8 cellular contexts compared by ENCODE assay signal in genomic region chr15:42457445-42458442, GRCh38. TPM values are rescaled to one million over a fixed set of nuclear protein-coding genes. Genes with fewer than 3 reads are reported as not detected.
DNase-seq lines count a peak whose midpoint lies in the region; ATAC-seq and TF ChIP-seq lines count a peak whose summit lies in the region.

No MANE protein-coding gene starts in this region.

- H3K27ac ChIP-seq in MM.1S (ENCODE audit: low read length), result peak overlapping the region; percentile 10; the same call in 1 of the 2 replicates
- peak overlapping the region; percentile 83 for H3K27ac ChIP-seq in vagina

- POLR2A ChIA-PET in BJ (lab: Charles Lee), result no interaction called here

- peaks cover 11% of the 10 kb centered on the region for H3K36me3 Mint-ChIP-seq in activated T-cell treated with anti-CD3 and anti-CD28 coated beads, Interleukin-2, amount 50 U/mL, for 4 hours (ENCODE audit: insufficient read depth)

- H3K9me3 ChIP-seq in MM.1S (replicated peaks; ENCODE audit: insufficient read depth, low read length) (no peaks in the 10 kb centered on the region), vagina (no peaks in the 10 kb centered on the region)

- H3K4me1 Mint-ChIP-seq in activated T-cell treated with anti-CD3 and anti-CD28 coated beads, Interleukin-2, amount 50 U/mL, for 4 hours (ENCODE audit: low read depth), result peaks cover 5% of the 10 kb centered on the region

- H3K4me3 ChIP-seq in BJ (ENCODE audit: low read depth, low read length), result peak overlapping the region; percentile 2; the same call in 1 of the 2 replicates
- no peak overlapping the region for H3K4me3 ChIP-seq in MM.1S (ENCODE audit: low read length)
- H3K4me3 ChIP-seq in vagina, result peak overlapping the region; percentile 17 to 27

- no peaks in the 10 kb centered on the region for H4K20me1 ChIP-seq in MM.1S (ENCODE audit: insufficient read depth, low read length)

- H3K79me2 ChIP-seq in MM.1S (ENCODE audit: low read length), result peaks cover 7% of the 10 kb centered on the region; the same call in 1 of the 2 replicates

- H2AFZ ChIP-seq in MM.1S (ENCODE audit: low read length), result no peak overlapping the region

- H3K36me3 ChIP-seq in BJ (ENCODE audit: control insufficient read depth, insufficient read depth, low read length) (no peaks in the 10 kb centered on the region), MM.1S (replicated peaks; ENCODE audit: insufficient read depth, low read length) (no peaks in the 10 kb centered on the region; the same call in 1 of the 2 replicates), vagina (no peaks in the 10 kb centered on the region)

- peak; percentile 54 for ATAC-seq in GM21360 (IDR thresholded peaks at IDR 0.05; ENCODE audit: unreplicated experiment)
- no peak for ATAC-seq in activated T-cell treated with anti-CD3 and anti-CD28 coated beads, Interleukin-2, amount 50 U/mL, for 4 hours

- no peak overlapping the region for H3K9ac ChIP-seq in MM.1S (ENCODE audit: low read length)

- no peak overlapping the region for H3K4me3 Mint-ChIP-seq in activated T-cell treated with anti-CD3 and anti-CD28 coated beads, Interleukin-2, amount 50 U/mL, for 4 hours

- no peaks in the 10 kb centered on the region for H3K27me3 Mint-ChIP-seq in activated T-cell treated with anti-CD3 and anti-CD28 coated beads, Interleukin-2, amount 50 U/mL, for 4 hours (ENCODE audit: low read depth)

- no peaks in the 10 kb centered on the region for H3F3A ChIP-seq in MM.1S (ENCODE audit: insufficient read depth, low read length)

- H3K4me2 ChIP-seq in MM.1S (ENCODE audit: low read depth, low read length), result no peak overlapping the region

- DNase-seq in BJ (ENCODE audit: low read depth) (peak; percentile 94), MM.1S (no peak), epidermal melanocyte (ENCODE audit: insufficient read length, low spot score) (peak; percentile 83), midbrain (lab: John Stamatoyannopoulos, UW) (peak; percentile 44), vagina (ENCODE audit: extremely low spot score in 2 of 2) (peak in 1 of 2 donors; percentile 90), NCI-H2227 treated with DMSO at 0.1 percent for 48 hours (lab: John Stamatoyannopoulos, UW) (no peak)
- no peak for DNase-seq in activated T-cell treated with anti-CD3 and anti-CD28 coated beads, Interleukin-2, amount 50 U/mL, for 4 hours

- no peaks in the 10 kb centered on the region for H3K27me3 ChIP-seq in BJ (ENCODE audit: control insufficient read depth, insufficient read depth, low read length)
- no peaks in the 10 kb centered on the region for H3K27me3 ChIP-seq in MM.1S (replicated peaks; ENCODE audit: insufficient read depth, low read length)
- no peaks in the 10 kb centered on the region for H3K27me3 ChIP-seq in vagina

- H3K9me2 ChIP-seq in MM.1S (replicated peaks; ENCODE audit: insufficient read depth, low read length), result no peaks in the 10 kb centered on the region

- CTCF ChIA-PET in BJ (lab: Yijun Ruan, JAX), result interaction anchor here (0.6 to 2.1 kb wide), 5 partner anchors 10 to 23 kb away, joined by 3 to 11 read pairs (median 4); no protein-coding TSS in a partner anchor

- no peak for TF ChIP-seq POLR2A in vagina (IDR thresholded peaks at IDR 0.05)

- H3K4me1 ChIP-seq in MM.1S (ENCODE audit: low read length) (no peaks in the 10 kb centered on the region), vagina (peaks cover 25% of the 10 kb centered on the region)

- no peaks in the 10 kb centered on the region for H3K9me3 Mint-ChIP-seq in activated T-cell treated with anti-CD3 and anti-CD28 coated beads, Interleukin-2, amount 50 U/mL, for 4 hours

- TF ChIP-seq CTCF in BJ (IDR thresholded peaks at IDR 0.05; ENCODE audit: insufficient read depth, low read depth, low read length) (0 out of 2 replicates have a peak, but pooled peaks have one; percentile 1), MM.1S (IDR thresholded peaks at IDR 0.05; ENCODE audit: low read length) (no peak), vagina (IDR thresholded peaks at IDR 0.05) (no peak)

- intact Hi-C loops in vagina (cut with DNase I), result no loop called here

RNA-seq across cellular contexts. Expression of gene ZNF106, which starts 33.2 kb away (rescaled TPM):
- 15.4 and 24.1 TPM in 2 replicates for polyA plus RNA-seq in BJ (2011; rRNA removed)
- polyA minus RNA-seq in BJ (2011; rRNA and poly(A)+ RNA removed), result 32.5 and 32.9 TPM in 2 replicates
- total RNA-seq in vagina, result 38.1 TPM
- 10 to 100 TPM; 40.9 to 42.5 (median 41.4) TPM for total RNA-seq in activated T-cell treated with anti-CD3 and anti-CD28 coated beads, Interleukin-2, amount 50 U/mL, for 4 hours

RNA-seq across cellular contexts. Expression of gene SNAP23, which starts 37.7 kb away (rescaled TPM):
- 28.5 and 40.7 TPM in 2 replicates for polyA plus RNA-seq in BJ (2011; rRNA removed)
- 11.5 and 13.8 TPM in 2 replicates for polyA minus RNA-seq in BJ (2011; rRNA and poly(A)+ RNA removed)
- total RNA-seq in vagina, result 60.9 TPM
- total RNA-seq in activated T-cell treated with anti-CD3 and anti-CD28 coated beads, Interleukin-2, amount 50 U/mL, for 4 hours, result 10 to 100 TPM; 40.2 to 49.6 (median 45.5) TPM

Comparison
In these comparisons a context has a peak if more than half of its experiments do, and no peak if none do; other contexts are left out.
1. DNase-seq: peak in BJ (single experiment), epidermal melanocyte (single experiment) and midbrain (single experiment); none in MM.1S (single experiment), activated T-cell treated with anti-CD3 and anti-CD28 coated beads, Interleukin-2, amount 50 U/mL, for 4 hours (single experiment) and NCI-H2227 treated with DMSO at 0.1 percent for 48 hours (single experiment).